8 cellular contexts compared by ENCODE assay signal in genomic region chr17:35879748-35880654, GRCh38.
DNase-seq lines count a peak whose midpoint lies in the region; ATAC-seq and TF ChIP-seq lines count a peak whose summit lies in the region.

Gene CCL5 (minus strand): TSS chr17:35880360.

- H3K4me1 ChIP-seq in effector memory CD4-positive, alpha-beta T cell (ENCODE audit: control insufficient read depth, insufficient read depth, low read length, poor library complexity, severe bottlenecking): no peaks in the 10 kb centered on the region
- no peaks in the 10 kb centered on the region for H3K4me1 ChIP-seq in tibial artery

- TF ChIP-seq CTCF in SU-DHL-6 (IDR thresholded peaks at IDR 0.05; ENCODE audit: insufficient read depth, low read length, poor library complexity, severe bottlenecking) (no peak), tibial artery (IDR thresholded peaks at IDR 0.05) (no peak)

- no peaks in the 10 kb centered on the region for H4K20me1 ChIP-seq in SU-DHL-6 (ENCODE audit: low read depth, low read length)

- H3K9me2 ChIP-seq in SU-DHL-6 (replicated peaks; ENCODE audit: insufficient read depth, low read length): no peaks in the 10 kb centered on the region

- intact Hi-C loops in tibial artery (cut with DNase I; ENCODE audit: low total_unique reads): no loop called here

- H3K27me3 ChIP-seq in SU-DHL-6 (ENCODE audit: low read length) (no peaks in the 10 kb centered on the region), tibial artery (no peaks in the 10 kb centered on the region)
- H3K27me3 ChIP-seq in effector memory CD4-positive, alpha-beta T cell (replicated peaks; ENCODE audit: control insufficient read depth, insufficient read depth, low read length, poor library complexity, severe bottlenecking): no peaks in the 10 kb centered on the region

- peak; percentile 39 for DNase-seq in stimulated activated CD4-positive, alpha-beta T cell treated with anti-CD3 and anti-CD28 coated beads, Interleukin-15, amount 100 ng/mL, for 24 hours
- DNase-seq in stimulated activated CD4-positive, alpha-beta T cell treated with anti-CD3 and anti-CD28 coated beads, Interleukin-4, amount 100 ng/mL, for 1 hour: no peak
- DNase-seq in effector memory CD4-positive, alpha-beta T cell: peak; percentile 35 to 62 (median 39)
- DNase-seq in tibial artery (no peak), NCI-H2196 (lab: John Stamatoyannopoulos, UW; ENCODE audit: unreplicated experiment) (no peak), NCI-H2081 treated with DMSO at 0.1 percent for 48 hours (lab: John Stamatoyannopoulos, UW) (no peak)

- no peaks in the 10 kb centered on the region for H3K36me3 ChIP-seq in SU-DHL-6 (ENCODE audit: low read length)
- no peaks in the 10 kb centered on the region for H3K36me3 ChIP-seq in effector memory CD4-positive, alpha-beta T cell (ENCODE audit: control insufficient read depth, insufficient read depth, low read length)
- no peaks in the 10 kb centered on the region for H3K36me3 ChIP-seq in tibial artery

- H2AFZ ChIP-seq in SU-DHL-6 (ENCODE audit: low read depth, low read length, severe bottlenecking): no peak within 1 kb of the TSS

- no peak within 1 kb of the TSS; the same call in 1 of the 2 replicates for H3K9ac ChIP-seq in SU-DHL-6 (ENCODE audit: low read length)

- ATAC-seq in HG03039 (IDR thresholded peaks at IDR 0.05; ENCODE audit: unreplicated experiment): peak; percentile 83

- no peaks in the 10 kb centered on the region for H3K9me3 ChIP-seq in SU-DHL-6 (ENCODE audit: insufficient read depth, low read length)
- no peaks in the 10 kb centered on the region for H3K9me3 ChIP-seq in effector memory CD4-positive, alpha-beta T cell (ENCODE audit: control insufficient read depth, low read length)
- H3K9me3 ChIP-seq in tibial artery: no peaks in the 10 kb centered on the region

- no peaks in the 10 kb centered on the region for H3F3A ChIP-seq in SU-DHL-6 (ENCODE audit: insufficient read depth)

- H3K27ac ChIP-seq in SU-DHL-6 (ENCODE audit: low read depth, low read length): no peak within 1 kb of the TSS
- peak within 1 kb of the TSS; percentile 37 for H3K27ac ChIP-seq in effector memory CD4-positive, alpha-beta T cell (ENCODE audit: insufficient read depth, low read length, poor library complexity, severe bottlenecking)
- no peak within 1 kb of the TSS for H3K27ac ChIP-seq in tibial artery

- no peak within 1 kb of the TSS for H3K4me3 ChIP-seq in SU-DHL-6 (ENCODE audit: insufficient read depth, low read length, poor library complexity, severe bottlenecking)
- H3K4me3 ChIP-seq in effector memory CD4-positive, alpha-beta T cell (ENCODE audit: insufficient read depth, low read depth, low read length, poor library complexity, severe bottlenecking): peak within 1 kb of the TSS; percentile 15
- no peak within 1 kb of the TSS for H3K4me3 ChIP-seq in tibial artery

- H3K79me2 ChIP-seq in SU-DHL-6 (ENCODE audit: insufficient read depth, low read length): no peaks in the 10 kb centered on the region

- H3K4me2 ChIP-seq in SU-DHL-6 (ENCODE audit: low read depth, low read length, poor library complexity, severe bottlenecking): peak within 1 kb of the TSS; percentile 32

Comparison
In these comparisons a context has a peak if more than half of its experiments do, and no peak if none do; other contexts are left out.
1. DNase-seq: peak in stimulated activated CD4-positive, alpha-beta T cell treated with anti-CD3 and anti-CD28 coated beads, Interleukin-15, amount 100 ng/mL, for 24 hours (single experiment) and effector memory CD4-positive, alpha-beta T cell (3 of 3); none in stimulated activated CD4-positive, alpha-beta T cell treated with anti-CD3 and anti-CD28 coated beads, Interleukin-4, amount 100 ng/mL, for 1 hour (single experiment), tibial artery (0 of 2), NCI-H2196 (single experiment) and NCI-H2081 treated with DMSO at 0.1 percent for 48 hours (single experiment).